ENCODE assay signal across 7 cellular contexts in the genomic region with DNA sequence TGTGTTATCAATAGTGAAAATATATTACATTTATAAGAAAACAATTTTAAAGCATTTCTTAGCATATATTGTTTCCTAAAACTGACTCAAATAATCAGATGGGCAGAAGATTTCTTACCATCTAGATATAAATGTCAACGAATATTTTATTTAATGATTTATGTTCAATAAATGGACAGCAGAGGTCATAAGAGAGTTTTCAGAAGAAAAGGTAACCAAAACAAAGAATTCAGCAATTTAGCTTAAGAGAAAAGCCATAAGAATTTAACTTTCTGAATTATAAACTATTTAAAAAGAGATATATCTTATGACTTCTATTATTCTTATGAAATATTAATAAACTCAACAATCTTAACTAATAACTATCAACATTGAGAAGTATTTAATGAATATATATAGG. TPM values are rescaled to one million over a fixed set of nuclear protein-coding genes. Genes with fewer than 3 reads are reported as not detected.
A peak's percentile ranks its signal among the peaks of the same experiment; 100 is the strongest.
DNase-seq lines count a peak whose midpoint lies in the region; TF ChIP-seq lines count a peak whose summit lies in the region.
"Not testable (repeated sequence)": the region's sequence is repeated elsewhere in the genome, so short reads cannot be mapped to it uniquely, and the experiment has no call there.

No MANE protein-coding gene starts in this region.

- H3K9me3 Mint-ChIP-seq in chondrocyte (ENCODE audit: low read depth): not testable (repeated sequence)

- not testable (repeated sequence) for H3K27ac Mint-ChIP-seq in chondrocyte (ENCODE audit: unreplicated experiment)

- H3K4me3 ChIP-seq in Karpas-422 (ENCODE audit: low read length); left ventricle myocardium inferior; osteoblast (ENCODE audit: insufficient read depth, low read length): not testable (repeated sequence)

- peaks cover 27% of the 10 kb centered on the region for H3K4me1 ChIP-seq in Karpas-422 (ENCODE audit: low read length)
- H3K4me1 ChIP-seq in left ventricle myocardium inferior; osteoblast (ENCODE audit: insufficient read depth, low read length): not testable (repeated sequence)

- H3K27me3 Mint-ChIP-seq in chondrocyte (ENCODE audit: low read depth): not testable (repeated sequence)

- intact Hi-C loops in left ventricle myocardium inferior (cut with micrococcal nuclease): not testable (repeated sequence)

- TF ChIP-seq CTCF in chondrocyte (IDR thresholded peaks at IDR 0.05) (peak; percentile 76), left ventricle myocardium inferior (IDR thresholded peaks at IDR 0.05; ENCODE audit: borderline replicate concordance) (peak; percentile 49), osteoblast (IDR thresholded peaks at IDR 0.05; ENCODE audit: extremely low read depth, low read depth, low read length) (peak; percentile 5)

- in situ Hi-C loops in SK-MEL-5 (cut with HindIII; ENCODE audit: low pct_unique_long_range_greater_than_20kb, low sequenced_read_pairs): not testable (repeated sequence)

- H3K36me3 ChIP-seq in Karpas-422 (ENCODE audit: insufficient read depth, low read length); left ventricle myocardium inferior; osteoblast (ENCODE audit: insufficient read depth, low read length): not testable (repeated sequence)

- H4K20me1 ChIP-seq in Karpas-422 (ENCODE audit: insufficient read depth, low read depth, low read length); osteoblast (ENCODE audit: insufficient read depth, low read length): not testable (repeated sequence)

- DNase-seq in DMS 273 (lab: John Stamatoyannopoulos, UW; ENCODE audit: unreplicated experiment) (peak; percentile 22), Karpas-422 (peak; percentile 58), NCI-H2171 treated with DMSO at 0.1 percent for 48 hours (lab: John Stamatoyannopoulos, UW) (peak; percentile 2), SK-MEL-5 (ENCODE audit: low read depth, low spot score) (peak; percentile 46)
- not testable (repeated sequence) for DNase-seq in chondrocyte (ENCODE audit: low spot score); left ventricle myocardium inferior; osteoblast (ENCODE audit: insufficient read length, low spot score, missing footprints)

- H3K9ac ChIP-seq in Karpas-422 (ENCODE audit: low read length): not testable (repeated sequence)

- H3K36me3 Mint-ChIP-seq in chondrocyte (ENCODE audit: low read depth): not testable (repeated sequence)

- not testable (repeated sequence) for H3K9me2 ChIP-seq in Karpas-422 (replicated peaks; ENCODE audit: insufficient read depth, low read length)

- not testable (repeated sequence) for H3K27ac ChIP-seq in Karpas-422 (ENCODE audit: low read length); left ventricle myocardium inferior (replicated peaks); osteoblast (ENCODE audit: low read depth, low read length)

- not testable (repeated sequence) for H3K79me2 ChIP-seq in Karpas-422 (ENCODE audit: low read length); osteoblast (ENCODE audit: insufficient read depth, low read length)

- not testable (repeated sequence) for H3K4me1 Mint-ChIP-seq in chondrocyte (ENCODE audit: low read depth)

- not testable (repeated sequence) for H2AFZ ChIP-seq in Karpas-422 (ENCODE audit: low read length); osteoblast (ENCODE audit: low read length)

- H3K9me3 ChIP-seq in Karpas-422 (ENCODE audit: low read length); left ventricle myocardium inferior (replicated peaks); osteoblast (ENCODE audit: low read depth, low read length): not testable (repeated sequence)

- not testable (repeated sequence) for H3K27me3 ChIP-seq in Karpas-422 (ENCODE audit: low read length); left ventricle myocardium inferior (ENCODE audit: low read depth); osteoblast (ENCODE audit: insufficient read depth, low read length)

- H3K4me3 Mint-ChIP-seq in chondrocyte (ENCODE audit: unreplicated experiment): not testable (repeated sequence)

- not testable (repeated sequence) for H3K4me2 ChIP-seq in Karpas-422 (ENCODE audit: low read depth, low read length, poor library complexity, severe bottlenecking); osteoblast (ENCODE audit: insufficient read depth, low read length)

RNA-seq across cellular contexts. Expression of a gene that starts 3.1 kb away (rescaled TPM):
- total RNA-seq in Karpas-422 (2014; rRNA removed; shearing (Covaris generic); ENCODE audit: low replicate concordance): 3.9 and 14.6 TPM in 2 replicates
- total RNA-seq in SK-MEL-5 (2014; rRNA removed; shearing (Covaris generic)): 0.43 and 0.95 TPM in 2 replicates
- polyA plus RNA-seq in SK-MEL-5 (2015; cell fraction: cytosol; rRNA removed): 0.27 and 0.58 TPM in 2 replicates
- 3.0 and 6.6 TPM in 2 replicates for polyA plus RNA-seq in SK-MEL-5 (2015; cell fraction: nucleus; rRNA removed)
- 3.0 to 5.1 TPM (median 3.1 TPM) in 3 replicates for total RNA-seq in chondrocyte
- 4.7 TPM for total RNA-seq in left ventricle myocardium inferior
- 2.4 and 5.1 TPM in 2 replicates for total RNA-seq in osteoblast

Comparison
In these comparisons a context has a peak if more than half of its experiments do, and no peak if none do; other contexts are left out.
1. CTCF ChIP-seq: peak in every context shown above with its lines; median percentile 76 in chondrocyte; 49 in left ventricle myocardium inferior; 5 in osteoblast.